Comparison of ENCODE assay signal across 12 cellular contexts in the genomic region with DNA sequence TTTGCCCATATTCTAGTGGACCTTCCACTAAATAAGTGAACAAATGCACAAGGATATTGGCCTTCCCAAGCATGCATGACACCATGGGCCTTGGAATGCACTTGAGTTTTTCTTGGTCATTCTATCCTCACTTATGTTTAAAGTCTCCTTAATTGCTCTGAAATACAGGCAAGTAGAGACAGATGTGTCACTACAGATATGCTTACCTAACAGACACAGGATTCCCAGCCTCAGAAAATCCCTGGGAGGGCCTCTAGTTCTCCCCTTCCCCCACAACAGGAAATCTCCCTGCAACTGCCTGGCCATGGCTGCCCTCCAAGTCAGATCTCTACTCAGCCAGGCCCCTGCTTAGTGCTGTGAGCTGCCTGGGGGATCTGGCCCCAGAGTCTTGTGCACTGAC.
DNase-seq lines count a peak whose midpoint lies in the region; ATAC-seq and TF ChIP-seq lines count a peak whose summit lies in the region.
"Had no signal": no experiment of that assay in that cellular context is flagged by ENCODE, and none has a peak within 500 bp of the region (broad histone marks: within the 10 kb centered on the region; RNA-seq: fewer than 3 reads in every experiment).

No MANE protein-coding gene starts in this region.

- intact Hi-C loops in left ventricle myocardium superior (cut with micrococcal nuclease) = no loop called here
- intact Hi-C loops in left cardiac atrium (cut with DNase I) = no loop called here
- intact Hi-C loops in esophagus muscularis mucosa (cut with DNase I) = no loop called here

- H3K27ac ChIP-seq in SJSA1 (peak overlapping the region; percentile 22; the same call in 1 of the 2 replicates), esophagus muscularis mucosa (replicated peaks in 1 of 4) (no peak overlapping the region), trophoblast cell (ENCODE audit: low read depth, low read length) (no peak overlapping the region)

- no peak overlapping the region for H3K23ac ChIP-seq in trophoblast cell (ENCODE audit: low read length)

- H3K79me2 ChIP-seq in trophoblast cell (ENCODE audit: control insufficient read depth, insufficient read depth, low read length, poor library complexity) = no peaks in the 10 kb centered on the region

- H3K4me3 ChIP-seq in SJSA1 = no peak overlapping the region
- no peak overlapping the region for H3K4me3 ChIP-seq in esophagus muscularis mucosa
- H3K4me3 ChIP-seq in trophoblast cell (ENCODE audit: low read depth, low read length) = no peak overlapping the region
- H3K4me3 ChIP-seq: smooth muscle cell had no signal

- H3K27me3 ChIP-seq in SJSA1 (replicated peaks) (no peaks in the 10 kb centered on the region), esophagus muscularis mucosa (no peaks in the 10 kb centered on the region), trophoblast cell (ENCODE audit: insufficient read depth, low read length) (no peaks in the 10 kb centered on the region)

- H3K79me1 ChIP-seq in trophoblast cell (ENCODE audit: low read length) = no peaks in the 10 kb centered on the region

- no peak for TF ChIP-seq EP300 in esophagus muscularis mucosa (IDR thresholded peaks at IDR 0.05)

- TF ChIP-seq POLR2A in esophagus muscularis mucosa (IDR thresholded peaks at IDR 0.05; ENCODE audit: low read depth) = no peak

- H4K91ac ChIP-seq in trophoblast cell (ENCODE audit: low read depth, low read length) = no peak overlapping the region

- H3K36me3 ChIP-seq in SJSA1 (no peaks in the 10 kb centered on the region), esophagus muscularis mucosa (no peaks in the 10 kb centered on the region), trophoblast cell (ENCODE audit: control insufficient read depth in 1 of 2, insufficient read depth in 2 of 2, low read length in 2 of 2) (no peaks in the 10 kb centered on the region)

- TF ChIP-seq CTCF in esophagus muscularis mucosa (IDR thresholded peaks at IDR 0.05) = no peak

- peaks cover 8% of the 10 kb centered on the region for H3K4me1 ChIP-seq in SJSA1 (replicated peaks)
- no peaks in the 10 kb centered on the region for H3K4me1 ChIP-seq in esophagus muscularis mucosa
- no peaks in the 10 kb centered on the region for H3K4me1 ChIP-seq in trophoblast cell (ENCODE audit: control insufficient read depth in 1 of 2, insufficient read depth in 2 of 2, low read length in 2 of 2)

- H2AK5ac ChIP-seq in trophoblast cell (ENCODE audit: low read length) = no peak overlapping the region

- H3K9me3 ChIP-seq in SJSA1 (replicated peaks) (no peaks in the 10 kb centered on the region), esophagus muscularis mucosa (no peaks in the 10 kb centered on the region), trophoblast cell (ENCODE audit: insufficient read depth, low read depth, low read length) (no peaks in the 10 kb centered on the region)

- no peak overlapping the region for H2BK12ac ChIP-seq in trophoblast cell (ENCODE audit: low read length)

- no peak overlapping the region for H2BK5ac ChIP-seq in trophoblast cell (ENCODE audit: low read depth, low read length, poor library complexity)

- no peak overlapping the region for H2AFZ ChIP-seq in trophoblast cell (ENCODE audit: insufficient read depth, low read length, poor library complexity)

- H3K4ac ChIP-seq in trophoblast cell (ENCODE audit: low read depth, low read length) = no peak overlapping the region

- H2BK120ac ChIP-seq in trophoblast cell (ENCODE audit: insufficient read depth, low read length, poor library complexity) = no peak overlapping the region

- no peak overlapping the region for H4K12ac ChIP-seq in trophoblast cell (ENCODE audit: low read depth, low read length)

- DNase-seq in left ventricle myocardium superior = no peak
- no peak for DNase-seq in left cardiac atrium
- peak; percentile 60 to 75 for DNase-seq in SJSA1 (ENCODE audit: low read depth in 1 of 2, low spot score in 2 of 2)
- DNase-seq in glomerular visceral epithelial cell (ENCODE audit: extremely low spot score) = peak; percentile 62
- no peak for DNase-seq in esophagus muscularis mucosa (ENCODE audit: extremely low spot score)
- DNase-seq in trophoblast cell = no peak
- no peak for DNase-seq in NCI-H446 treated with DMSO at 0.1 percent for 48 hours (lab: John Stamatoyannopoulos, UW)
- DNase-seq in middle frontal gyrus (ENCODE audit: extremely low spot score, low spot score) = no peak
- DNase-seq: ACHN; activated naive CD4-positive, alpha-beta T cell treated with anti-CD3 and anti-CD28 coated beads for 36 hours had no signal

- no peak overlapping the region for H3K9ac ChIP-seq in trophoblast cell (ENCODE audit: low read length)

- no peak overlapping the region for H3K18ac ChIP-seq in trophoblast cell (ENCODE audit: low read length)

- no peak overlapping the region for H3K4me2 ChIP-seq in trophoblast cell (ENCODE audit: low read length)
- H3K4me2 ChIP-seq: smooth muscle cell had no signal

- ATAC-seq in left ventricle myocardium superior (peak; percentile 23), left cardiac atrium (no peak)
- ATAC-seq: activated CD4-positive, CD25-positive, alpha-beta regulatory T cell treated with anti-CD3 and anti-CD28 coated beads, Interleukin-2, amount 50 U/mL, for 24 hours had no signal

- no peak overlapping the region for H3K14ac ChIP-seq in trophoblast cell (ENCODE audit: low read length)

- H4K8ac ChIP-seq in trophoblast cell (ENCODE audit: low read depth, low read length) = no peak overlapping the region

Comparison
In these comparisons a context has a peak if more than half of its experiments do, and no peak if none do; other contexts are left out.
1. DNase-seq: peak in SJSA1 (2 of 2) and glomerular visceral epithelial cell (single experiment); none in left ventricle myocardium superior (single experiment), left cardiac atrium (single experiment), esophagus muscularis mucosa (single experiment), trophoblast cell (0 of 2), NCI-H446 treated with DMSO at 0.1 percent for 48 hours (single experiment) and middle frontal gyrus (single experiment).